In genomic region chr13:110715395-110716234, GRCh38 we compare ENCODE assay signal across 8 cellular contexts. TPM values are rescaled to one million over a fixed set of nuclear protein-coding genes. Genes with fewer than 3 reads are reported as not detected.
A peak's percentile ranks its signal among the peaks of the same experiment; 100 is the strongest.
DNase-seq lines count a peak whose midpoint lies in the region; ATAC-seq and TF ChIP-seq lines count a peak whose summit lies in the region.

No MANE protein-coding gene starts in this region.

- BruUV-seq in mammary epithelial cell (replicated peaks; lab: Mats Ljungman, UMichigan) = TSS peak; percentile 37

- CTCF ChIA-PET in AG04450 (lab: Charles Lee) = interaction anchor here (3.0 kb wide), 1 partner anchor 102 kb away, joined by 11 read pairs; no protein-coding TSS in a partner anchor
- CTCF ChIA-PET in mammary epithelial cell (lab: Charles Lee; ENCODE audit: low non-redundant PET) = no interaction called here

- peaks cover 65% of the 10 kb centered on the region for H3K79me2 ChIP-seq in mammary epithelial cell (ENCODE audit: insufficient read depth, low read length)

- peaks cover 15% of the 10 kb centered on the region for H3K4me1 ChIP-seq in mammary epithelial cell (ENCODE audit: insufficient read depth, low read length)
- peaks cover 14% of the 10 kb centered on the region; the same call in 1 of the 2 replicates for H3K4me1 ChIP-seq in iPS-20b (ENCODE audit: insufficient read depth, low read length)
- H3K4me1 ChIP-seq in skeletal muscle tissue (ENCODE audit: control insufficient read depth in 3 of 3, insufficient read depth in 3 of 3, low read length in 3 of 3) = peaks cover 21 to 27% (median 21%) of the 10 kb centered on the region in 3 donors

- H3K27me3 ChIP-seq in AG04450 (ENCODE audit: control insufficient read depth, insufficient read depth, low read length) (no peaks in the 10 kb centered on the region), WERI-Rb-1 (ENCODE audit: insufficient read depth, low read depth, severe bottlenecking) (no peaks in the 10 kb centered on the region), mammary epithelial cell (ENCODE audit: insufficient read depth, low read length) (no peaks in the 10 kb centered on the region), iPS-20b (ENCODE audit: insufficient read depth, low read length) (no peaks in the 10 kb centered on the region), skeletal muscle tissue (ENCODE audit: control insufficient read depth in 3 of 3, insufficient read depth in 3 of 3, low read length in 3 of 3) (no peaks in the 10 kb centered on the region)

- peak overlapping the region; percentile 61 for H3K27ac ChIP-seq in AG04450 (ENCODE audit: low read depth, low read length)
- peak overlapping the region; percentile 100 for H3K27ac ChIP-seq in WERI-Rb-1
- peak overlapping the region; percentile 75 for H3K27ac ChIP-seq in mammary epithelial cell (ENCODE audit: insufficient read depth, low read depth, low read length)
- H3K27ac ChIP-seq in iPS-20b (ENCODE audit: low read length) = no peak overlapping the region
- H3K27ac ChIP-seq in skeletal muscle tissue (ENCODE audit: low read depth, low read length) = peak overlapping the region; percentile 98

- H3K9me3 ChIP-seq in AG04450 (ENCODE audit: control insufficient read depth, insufficient read depth, low read length) = peaks cover 12% of the 10 kb centered on the region; the same call in 1 of the 2 replicates
- no peaks in the 10 kb centered on the region for H3K9me3 ChIP-seq in WERI-Rb-1 (ENCODE audit: severe bottlenecking)
- H3K9me3 ChIP-seq in mammary epithelial cell (replicated peaks; ENCODE audit: insufficient read depth, low read length) = no peaks in the 10 kb centered on the region
- H3K9me3 ChIP-seq in iPS-20b (ENCODE audit: insufficient read depth, low read depth, low read length) = no peaks in the 10 kb centered on the region
- H3K9me3 ChIP-seq in skeletal muscle tissue (ENCODE audit: control insufficient read depth in 3 of 3, low read length in 3 of 3) = no peaks in the 10 kb centered on the region

- ATAC-seq in GM18873 (IDR thresholded peaks at IDR 0.05; ENCODE audit: low FRiP score, unreplicated experiment) (peak; percentile 55), HG03139 (IDR thresholded peaks at IDR 0.05; ENCODE audit: unreplicated experiment) (peak; percentile 57)

- DNase-seq in AG04450 (ENCODE audit: low read depth, low spot score) (peak; percentile 99), NCI-H2196 (lab: John Stamatoyannopoulos, UW; ENCODE audit: unreplicated experiment) (peak; percentile 91), WERI-Rb-1 (peak; percentile 100), mammary epithelial cell (peak; percentile 100)

- peak overlapping the region; percentile 88 for H3K9ac ChIP-seq in mammary epithelial cell (ENCODE audit: insufficient read depth, low read length)
- peak overlapping the region; percentile 96 for H3K9ac ChIP-seq in iPS-20b (ENCODE audit: low read depth, low read length)
- H3K9ac ChIP-seq in skeletal muscle tissue (ENCODE audit: low read depth in 1 of 3, low read length in 3 of 3) = peak overlapping the region; percentile 93 to 100 (median 98)

- intact Hi-C loops in mammary epithelial cell (cut with micrococcal nuclease) = loop anchor here (2.0 to 10.0 kb wide), 4 partner anchors 103 to 261 kb away; partner anchors contain the start of gene ANKRD10

- H3K4me2 ChIP-seq in mammary epithelial cell (ENCODE audit: insufficient read depth, low read depth, low read length) = peak overlapping the region; percentile 94

- peak; percentile 35 for TF ChIP-seq CTCF in AG04450 (IDR thresholded peaks at IDR 0.05; ENCODE audit: low read depth, low read length)
- peak; percentile 30 for TF ChIP-seq CTCF in WERI-Rb-1 (IDR thresholded peaks at IDR 0.05; ENCODE audit: low read depth, low read length)
- peak in 1 of 2 donors; percentile 18 for TF ChIP-seq CTCF in mammary epithelial cell (conservative IDR thresholded peaks at IDR 0.05 in 1 of 2, IDR thresholded peaks at IDR 0.05 in 1 of 2; ENCODE audit: extremely low read depth in 1 of 2, insufficient read depth in 1 of 2, low read depth in 1 of 2, low read length in 2 of 2)

- H3K36me3 ChIP-seq in WERI-Rb-1 (peaks cover 22% of the 10 kb centered on the region), mammary epithelial cell (ENCODE audit: insufficient read depth, low read length) (no peaks in the 10 kb centered on the region), iPS-20b (ENCODE audit: insufficient read depth, low read depth, low read length) (peaks cover 13% of the 10 kb centered on the region), skeletal muscle tissue (ENCODE audit: control insufficient read depth in 3 of 3, insufficient read depth in 3 of 3, low read length in 3 of 3) (peaks cover 8 to 9% (median 8%) of the 10 kb centered on the region in 3 donors)

- POLR2A ChIA-PET in AG04450 (lab: Yijun Ruan, JAX) = interaction anchor here (0.6 to 1.9 kb wide), 41 partner anchors 8 to 1729 kb away, joined by 3 to 19 read pairs (median 4); partner anchors contain the start of genes ANKRD10, CARS2 and NAXD

- H3K4me3 ChIP-seq in AG04450 (ENCODE audit: low read depth, low read length) (peak overlapping the region; percentile 93), WERI-Rb-1 (ENCODE audit: low read depth, low read length) (peak overlapping the region; percentile 100), mammary epithelial cell (replicated peaks in 1 of 3; ENCODE audit: insufficient read depth in 1 of 3, low read depth in 2 of 3, low read length in 3 of 3) (peak overlapping the region; percentile 72 to 87 (median 73)), iPS-20b (ENCODE audit: low read length) (peak overlapping the region; percentile 96), skeletal muscle tissue (ENCODE audit: low read length in 3 of 3) (peak overlapping the region; percentile 81 to 99 (median 99))

- WGBS in mammary epithelial cell (ENCODE audit: low coverage, missing lambda C conversion rate) = 1% methylated on average over 26 of the region's 73 CpGs

- in situ Hi-C loops in mammary epithelial cell (cut with MboI; ENCODE audit: low sequenced_read_pairs in 2 of 2) = no loop called here

- dilution Hi-C loops in mammary epithelial cell (cut with HindIII; ENCODE audit: low sequenced_read_pairs) = no loop called here

- peak overlapping the region; percentile 87 for H2AFZ ChIP-seq in mammary epithelial cell (ENCODE audit: low read depth, low read length)

- H4K20me1 ChIP-seq in mammary epithelial cell (ENCODE audit: insufficient read depth, low read length) = no peaks in the 10 kb centered on the region

RNA-seq across cellular contexts. Expression of gene ING1, which starts 2.1 kb away (rescaled TPM):
- polyA plus RNA-seq in AG04450 (2011; rRNA removed) (8.7 TPM in 2 replicates), mammary epithelial cell (13.8 TPM)
- polyA minus RNA-seq in AG04450 (2011; rRNA and poly(A)+ RNA removed) = 7.9 and 8.0 TPM in 2 replicates
- total RNA-seq in mammary epithelial cell (1 to 10 TPM; 5.3 to 8.6 TPM), skeletal muscle tissue (7.8 TPM)
- polyA minus RNA-seq in mammary epithelial cell = 7.2 TPM

RNA-seq across cellular contexts. Expression of gene CARS2, which starts 9.7 kb away (rescaled TPM):
- polyA plus RNA-seq in AG04450 (2011; rRNA removed) = 49.7 and 51.5 TPM in 2 replicates
- polyA minus RNA-seq in AG04450 (2011; rRNA and poly(A)+ RNA removed) = 34.9 and 36.5 TPM in 2 replicates
- 100 to 1,000 TPM in 1 of 2 donors, 10 to 100 TPM in 1; 68.1 to 138 TPM for total RNA-seq in mammary epithelial cell
- polyA plus RNA-seq in mammary epithelial cell = 124 TPM
- 84.8 TPM for polyA minus RNA-seq in mammary epithelial cell
- total RNA-seq in skeletal muscle tissue = 74.6 TPM
